ENCODE assay signal across 8 cellular contexts in genomic region chr1:51517361-51518032, GRCh38.
DNase-seq lines count a peak whose midpoint lies in the region; FAIRE-seq and TF ChIP-seq lines count a peak whose summit lies in the region.

No MANE protein-coding gene starts in this region.

- peaks cover 87% of the 10 kb centered on the region for H3K79me2 ChIP-seq in DOHH2 (ENCODE audit: control insufficient read depth, low read length)

- H3F3A ChIP-seq in DOHH2 (ENCODE audit: control insufficient read depth, insufficient read depth), result peaks cover 38% of the 10 kb centered on the region

- H3K36me3 ChIP-seq in DOHH2 (ENCODE audit: control insufficient read depth, low read length), result peaks cover 37% of the 10 kb centered on the region

- peak overlapping the region; percentile 82 for H3K4me2 ChIP-seq in DOHH2 (ENCODE audit: low read length)

- H3K9me2 ChIP-seq in DOHH2 (replicated peaks; ENCODE audit: control insufficient read depth, low read length), result no peaks in the 10 kb centered on the region

- H3K4me1 ChIP-seq in DOHH2 (ENCODE audit: control insufficient read depth, low read length), result peaks cover 58% of the 10 kb centered on the region

- H3K27ac ChIP-seq in DOHH2 (ENCODE audit: low read depth, low read length), result peak overlapping the region; percentile 99
- H3K27ac ChIP-seq in caudate nucleus (ENCODE audit: low read depth, low read length), result peak overlapping the region; percentile 84

- no peak for FAIRE-seq in RCC 7860 (lab: Jason Lieb, UNC)

- H3K4me3 ChIP-seq in DOHH2 (ENCODE audit: low read length), result peak overlapping the region; percentile 95

- TF ChIP-seq CTCF in DOHH2 (IDR thresholded peaks at IDR 0.05; ENCODE audit: low read depth, low read length, poor library complexity, severe bottlenecking), result no peak

- no peaks in the 10 kb centered on the region for H3K9me3 ChIP-seq in DOHH2 (ENCODE audit: control insufficient read depth, insufficient read depth, low read length)

- 0 out of 2 replicates have a peak, but pooled peaks cover 12% of the 10 kb centered on the region for H4K20me1 ChIP-seq in DOHH2 (ENCODE audit: control insufficient read depth, insufficient read depth, low read depth, low read length)

- no peaks in the 10 kb centered on the region for H3K27me3 ChIP-seq in DOHH2 (ENCODE audit: control insufficient read depth, low read length)

- DNase-seq in NAMALWA (ENCODE audit: low spot score), result peak; percentile 68
- peak in 4 of 61 donors; percentile 5 to 29 (median 14) for DNase-seq in caudate nucleus (lab: John Stamatoyannopoulos, UW)
- DNase-seq in midbrain (lab: John Stamatoyannopoulos, UW), result peak; percentile 47
- no peak for DNase-seq in DMS53 (lab: John Stamatoyannopoulos, UW)
- no peak for DNase-seq in RCC 7860 (ENCODE audit: low spot score)
- DNase-seq in activated CD4-positive, alpha-beta T cell treated with anti-CD3 and anti-CD28 coated beads for 48 hours, result no peak
- no peak for DNase-seq in T-helper 9 cell

Comparison
In these comparisons a context has a peak if more than half of its experiments do, and no peak if none do; other contexts are left out.
1. DNase-seq: peak in NAMALWA (single experiment) and midbrain (single experiment); none in DMS53 (single experiment), RCC 7860 (single experiment), activated CD4-positive, alpha-beta T cell treated with anti-CD3 and anti-CD28 coated beads for 48 hours (single experiment) and T-helper 9 cell (single experiment).